ENCODE assay signal across 8 cellular contexts in the genomic region with DNA sequence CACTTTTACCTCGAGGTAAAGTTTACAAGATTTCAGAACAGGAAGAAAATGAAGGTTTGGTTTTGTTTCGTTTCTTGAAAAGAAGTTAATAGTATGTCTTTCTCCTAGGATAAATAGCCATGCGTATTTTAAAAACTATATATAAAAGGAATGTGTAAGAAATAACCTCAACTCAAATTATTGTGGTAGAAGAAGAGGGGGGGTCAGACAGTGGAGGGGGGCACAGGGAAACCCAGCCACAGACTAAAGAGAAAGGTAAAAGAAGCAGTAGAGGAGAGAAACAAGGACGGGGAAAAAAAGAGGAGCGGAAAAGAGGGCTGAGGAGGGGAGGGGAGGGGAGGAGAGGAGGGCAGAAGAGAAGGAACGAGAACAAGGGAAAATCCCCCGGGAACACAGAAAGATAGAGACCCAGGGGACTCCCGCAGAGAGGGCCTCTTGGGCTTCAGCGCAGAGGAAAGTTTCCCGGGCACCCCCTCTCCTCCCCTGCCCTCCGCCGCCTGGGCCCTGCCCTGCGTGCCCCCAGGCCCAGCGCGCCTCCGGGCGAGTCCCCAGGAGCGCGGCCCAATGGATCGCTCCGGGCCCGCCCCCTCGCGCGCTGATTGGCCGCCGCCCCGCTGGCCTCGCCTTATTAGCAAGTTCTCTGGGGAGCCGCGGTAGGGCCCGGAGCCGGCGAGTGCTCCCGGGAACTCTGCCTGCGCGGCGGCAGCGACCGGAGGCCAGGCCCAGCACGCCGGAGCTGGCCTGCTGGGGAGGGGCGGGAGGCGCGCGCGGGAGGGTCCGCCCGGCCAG. TPM values are rescaled to one million over a fixed set of nuclear protein-coding genes. Genes with fewer than 3 reads are reported as not detected.
DNase-seq lines count a peak whose midpoint lies in the region; ATAC-seq lines count a peak whose summit lies in the region.

A gene (plus strand): TSS at position 656 of the 789 bp plus-strand sequence. CDS start 235 bp downstream, outside the sequence.

- peaks cover 10% of the 10 kb centered on the region for H3K9me3 Mint-ChIP-seq in dendritic cell treated with granulocyte-macrophage colony-stimulating factor and Interleukin-4, amounts not matched to agents 40 ng/mL and 50 ng/mL, for 4 days

- H3K4me3 Mint-ChIP-seq in dendritic cell treated with granulocyte-macrophage colony-stimulating factor and Interleukin-4, amounts not matched to agents 40 ng/mL and 50 ng/mL, for 4 days = peak within 1 kb of the TSS; percentile 75

- H3K36me3 Mint-ChIP-seq in dendritic cell treated with granulocyte-macrophage colony-stimulating factor and Interleukin-4, amounts not matched to agents 40 ng/mL and 50 ng/mL, for 4 days (ENCODE audit: low read depth) = peaks cover 8% of the 10 kb centered on the region

- ATAC-seq in GM21786 (IDR thresholded peaks at IDR 0.05; ENCODE audit: unreplicated experiment) = peak; percentile 88

- H3K4me1 Mint-ChIP-seq in dendritic cell treated with granulocyte-macrophage colony-stimulating factor and Interleukin-4, amounts not matched to agents 40 ng/mL and 50 ng/mL, for 4 days (ENCODE audit: low read depth) = peaks cover 43% of the 10 kb centered on the region

- intact Hi-C loops in dendritic cell treated with granulocyte-macrophage colony-stimulating factor and Interleukin-4, amounts not matched to agents 40 ng/mL and 50 ng/mL, for 4 days (cut with micrococcal nuclease) = no loop called here

- no peak within 1 kb of the TSS for H3K27ac Mint-ChIP-seq in dendritic cell treated with granulocyte-macrophage colony-stimulating factor and Interleukin-4, amounts not matched to agents 40 ng/mL and 50 ng/mL, for 4 days

- peak within 1 kb of the TSS; percentile 47 for H3K4me3 ChIP-seq in Jurkat, Clone E6-1 (ENCODE audit: low read length)

- H3K27me3 Mint-ChIP-seq in dendritic cell treated with granulocyte-macrophage colony-stimulating factor and Interleukin-4, amounts not matched to agents 40 ng/mL and 50 ng/mL, for 4 days = peaks cover 88% of the 10 kb centered on the region

- peak; percentile 47 to 57 for DNase-seq in NCI-H2081 (lab: John Stamatoyannopoulos, UW)
- DNase-seq in NCI-H2081 treated with DMSO at 0.1 percent for 48 hours (lab: John Stamatoyannopoulos, UW) = no peak
- peak; percentile 65 for DNase-seq in Jurkat, Clone E6-1 (ENCODE audit: low read depth, low spot score)
- DNase-seq in SW 1271 (lab: John Stamatoyannopoulos, UW) = peak; percentile 34 to 67
- peak; percentile 93 for DNase-seq in left kidney (ENCODE audit: low read depth, low spot score)
- peak; percentile 77 for DNase-seq in stimulated activated CD4-positive, alpha-beta T cell treated with anti-CD3 and anti-CD28 coated beads, Interleukin-15, amount 100 ng/mL, for 24 hours

RNA-seq across cellular contexts. Expression of the gene that starts here (rescaled TPM):
- 10.2 TPM for polyA plus RNA-seq in Jurkat, Clone E6-1 (2012; ENCODE audit: insufficient read depth, insufficient read length)
